In genomic region chr3:102361013-102361412, GRCh38 we compare ENCODE assay signal across 27 cellular contexts.
"Had no signal": no experiment of that assay in that cellular context is flagged by ENCODE, and none has a peak within 500 bp of the region (broad histone marks: within the 10 kb centered on the region; RNA-seq: fewer than 3 reads in every experiment).

No MANE protein-coding gene starts in this region.

- H3K4me3 ChIP-seq: Peyer's patch had no signal

- H3K4me2 ChIP-seq: KMS-11 had no signal

- H3K9me3 ChIP-seq: Peyer's patch had no signal

- H3K36me3 ChIP-seq: Peyer's patch, WERI-Rb-1 had no signal

- ATAC-seq: activated naive CD8-positive, alpha-beta T cell treated with anti-CD3 and anti-CD28 coated beads, Interleukin-2, amount 50 U/mL, for 24 hours had no signal

- H3K27ac ChIP-seq: KMS-11, Peyer's patch, WERI-Rb-1 had no signal

- H3K9ac ChIP-seq: KMS-11 had no signal

- H3K4me1 ChIP-seq: Peyer's patch had no signal

- DNase-seq: activated CD4-positive, alpha-beta T cell treated with anti-CD3 and anti-CD28 coated beads, Interleukin-2, amount 10 ng/mL, durations not matched to agents 24 days and 14 days; activated CD4-positive, alpha-beta T cell treated with anti-CD3 and anti-CD28 coated beads, Interleukin-2, amount 50 U/mL, for 4 hours; activated CD8-positive, alpha-beta memory T cell treated with anti-CD3 and anti-CD28 coated beads, Interleukin-2, amount 50 U/mL, for 48 hours; activated effector memory CD4-positive, alpha-beta T cell treated with Interleukin-2 at 50 U/mL for 16 hours; activated naive CD4-positive, alpha-beta T cell treated with anti-CD3 and anti-CD28 coated beads, Interleukin-2, amount 10 ng/mL, durations not matched to agents 7 days and 5 days; activated naive CD8-positive, alpha-beta T cell treated with anti-CD3 and anti-CD28 coated beads, Interleukin-2, amount 50 U/mL, for 24 hours; activated T-cell treated with anti-CD3 and anti-CD28 coated beads, Interleukin-2, amount 50 U/mL, for 48 hours; aorta; caudate nucleus; cerebellar nuclear complex; MM.1S; MV-4-11; NCI-H1092; NCI-H146; NCI-H187; NCI-H2029 treated with DMSO at 0.1 percent for 48 hours; NCI-H2107; NCI-H226; NCI-H524 treated with DMSO at 0.1 percent for 48 hours; Peyer's patch; RPMI8226; SW 1271; T-helper 1 cell; T-helper 2 cell; T-helper 9 cell; WERI-Rb-1 had no signal

- H3K27me3 ChIP-seq: Peyer's patch had no signal
